16 cellular contexts compared by ENCODE assay signal in the genomic region with DNA sequence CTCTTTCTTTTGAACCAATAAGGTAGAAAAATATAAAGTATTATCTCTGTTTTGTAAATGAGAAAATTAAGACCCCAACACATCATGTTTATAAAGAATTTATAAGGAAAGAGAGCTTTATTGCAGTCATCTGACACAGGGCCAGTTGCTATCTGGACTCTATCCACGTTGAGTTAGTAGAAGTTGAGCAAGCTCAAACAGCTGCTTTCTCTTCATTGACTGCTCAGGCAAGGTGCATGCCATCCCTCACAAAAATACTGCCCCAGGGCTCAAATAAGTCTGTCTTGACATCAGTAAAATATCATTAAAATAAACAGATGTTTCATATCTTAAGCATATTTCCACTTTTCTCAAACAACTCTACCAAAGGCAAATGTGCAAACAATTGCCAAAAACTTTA. TPM values are rescaled to one million over a fixed set of nuclear protein-coding genes. Genes with fewer than 3 reads are reported as not detected.
DNase-seq lines count a peak whose midpoint lies in the region; ATAC-seq, FAIRE-seq and TF ChIP-seq lines count a peak whose summit lies in the region.
"Had no signal": no experiment of that assay in that cellular context is flagged by ENCODE, and none has a peak within 500 bp of the region (broad histone marks: within the 10 kb centered on the region; RNA-seq: fewer than 3 reads in every experiment).

No MANE protein-coding gene starts in this region.

- H3K4me1 ChIP-seq in cardiac muscle cell (ENCODE audit: low read depth), result peaks cover 25% of the 10 kb centered on the region
- H3K4me1 ChIP-seq in thoracic aorta (ENCODE audit: control insufficient read depth in 1 of 2, low read depth in 2 of 2), result peaks cover 64 to 84% of the 10 kb centered on the region in 2 donors

- H3K4me3 ChIP-seq in cardiac muscle cell, result no peak overlapping the region
- no peak overlapping the region for H3K4me3 ChIP-seq in thoracic aorta

- no peaks in the 10 kb centered on the region for H3K27me3 ChIP-seq in cardiac muscle cell
- no peaks in the 10 kb centered on the region for H3K27me3 ChIP-seq in thoracic aorta (replicated peaks; ENCODE audit: insufficient read depth)

- H3K27ac Mint-ChIP-seq in WTC11, result no peak overlapping the region
- H3K27ac Mint-ChIP-seq: activated CD4-positive, alpha-beta memory T cell treated with anti-CD3 and anti-CD28 coated beads for 36 hours; activated naive CD4-positive, alpha-beta T cell treated with anti-CD3 and anti-CD28 coated beads for 36 hours; IgD-negative memory B cell had no signal

- DNase-seq in H4 (ENCODE audit: low spot score) (peak; percentile 12), WTC11 (ENCODE audit: low spot score) (no peak), cardiac muscle cell (ENCODE audit: low read depth in 1 of 2, low spot score in 1 of 2) (peak; percentile 10 to 70), thoracic aorta (ENCODE audit: low spot score) (no peak), D721Med (ENCODE audit: insufficient read length, low spot score) (no peak), caudate nucleus (lab: John Stamatoyannopoulos, UW) (no peak)
- no peak for DNase-seq in activated effector memory CD4-positive, alpha-beta T cell treated with Interleukin-2 at 50 U/mL for 16 hours
- DNase-seq: activated CD4-positive, alpha-beta memory T cell treated with anti-CD3 and anti-CD28 coated beads for 36 hours; activated naive CD4-positive, alpha-beta T cell treated with anti-CD3 and anti-CD28 coated beads for 36 hours; DMS153; effector CD4-positive, alpha-beta T cell; NCI-H1930; posterior cingulate gyrus; stimulated activated CD4-positive, alpha-beta T cell treated with anti-CD3 and anti-CD28 coated beads, Interleukin-2, amount 100 ng/mL, for 48 hours; stimulated activated naive CD4-positive, alpha-beta T cell treated with Interleukin-2 at 50 U/mL for 16 hours had no signal

- no peak for FAIRE-seq in D721Med (lab: Jason Lieb, UNC)

- H3K36me3 ChIP-seq in cardiac muscle cell (no peaks in the 10 kb centered on the region), thoracic aorta (no peaks in the 10 kb centered on the region)

- H3K36me3 Mint-ChIP-seq in WTC11, result no peaks in the 10 kb centered on the region
- H3K36me3 Mint-ChIP-seq: activated CD4-positive, alpha-beta memory T cell treated with anti-CD3 and anti-CD28 coated beads for 36 hours had no signal

- CTCF ChIA-PET in WTC11 (lab: Charles Lee), result interaction anchor here (1.6 to 2.4 kb wide), 2 partner anchors 13 to 22 kb away, joined by 7 to 15 read pairs; no protein-coding TSS in a partner anchor

- H3K4me3 Mint-ChIP-seq in WTC11, result no peak overlapping the region
- H3K4me3 Mint-ChIP-seq: activated CD4-positive, alpha-beta memory T cell treated with anti-CD3 and anti-CD28 coated beads for 36 hours; activated naive CD4-positive, alpha-beta T cell treated with anti-CD3 and anti-CD28 coated beads for 36 hours; IgD-negative memory B cell had no signal

- H3K9me3 ChIP-seq in cardiac muscle cell (ENCODE audit: low read depth) (no peaks in the 10 kb centered on the region), thoracic aorta (no peaks in the 10 kb centered on the region)

- POLR2A ChIA-PET in WTC11 (lab: Charles Lee), result no interaction called here

- ATAC-seq in WTC11, result peak; percentile 27; the same call in 1 of the 2 replicates
- no peak for ATAC-seq in thoracic aorta (ENCODE audit: insufficient number of reproducible peaks, low FRiP score, low read depth)

- H3K27ac ChIP-seq in cardiac muscle cell (peak overlapping the region; percentile 87), thoracic aorta (peak overlapping the region; percentile 66 to 69), caudate nucleus (ENCODE audit: low read depth, low read length) (no peak overlapping the region)

- TF ChIP-seq CTCF in WTC11 (IDR thresholded peaks at IDR 0.05) (no peak), cardiac muscle cell (IDR thresholded peaks at IDR 0.05; ENCODE audit: low read depth, low read length) (no peak), thoracic aorta (IDR thresholded peaks at IDR 0.05) (no peak), D721Med (IDR thresholded peaks at IDR 0.05; ENCODE audit: insufficient read depth, missing control alignments) (no peak)

- H3K4me1 Mint-ChIP-seq in WTC11, result peaks cover 46% of the 10 kb centered on the region
- H3K4me1 Mint-ChIP-seq: IgD-negative memory B cell had no signal

- H3K9me3 Mint-ChIP-seq in WTC11, result no peaks in the 10 kb centered on the region
- H3K9me3 Mint-ChIP-seq: activated CD4-positive, alpha-beta memory T cell treated with anti-CD3 and anti-CD28 coated beads for 36 hours; activated naive CD4-positive, alpha-beta T cell treated with anti-CD3 and anti-CD28 coated beads for 36 hours; IgD-negative memory B cell had no signal

- H3K27me3 Mint-ChIP-seq in WTC11 (ENCODE audit: low read depth), result no peaks in the 10 kb centered on the region
- H3K27me3 Mint-ChIP-seq: activated CD4-positive, alpha-beta memory T cell treated with anti-CD3 and anti-CD28 coated beads for 36 hours; IgD-negative memory B cell had no signal

TF ChIP-seq in WTC11, 78 proteins besides CTCF, POLR2A, EP300 and RAD21 (continues in another document):
- TF ChIP-seq ZNF671 (CRISPR knock-in tag; IDR thresholded peaks at IDR 0.05) (no peak), ZNF317 (CRISPR knock-in tag; IDR thresholded peaks at IDR 0.05; ENCODE audit: borderline replicate concordance, low read depth) (no peak), MYBL2 (CRISPR knock-in tag; IDR thresholded peaks at IDR 0.05) (no peak), IRF2 (CRISPR knock-in tag; IDR thresholded peaks at IDR 0.05; ENCODE audit: borderline replicate concordance, low read depth) (no peak), CREB1 (CRISPR knock-in tag; IDR thresholded peaks at IDR 0.05) (no peak)
- TF ChIP-seq, protein P1, sequence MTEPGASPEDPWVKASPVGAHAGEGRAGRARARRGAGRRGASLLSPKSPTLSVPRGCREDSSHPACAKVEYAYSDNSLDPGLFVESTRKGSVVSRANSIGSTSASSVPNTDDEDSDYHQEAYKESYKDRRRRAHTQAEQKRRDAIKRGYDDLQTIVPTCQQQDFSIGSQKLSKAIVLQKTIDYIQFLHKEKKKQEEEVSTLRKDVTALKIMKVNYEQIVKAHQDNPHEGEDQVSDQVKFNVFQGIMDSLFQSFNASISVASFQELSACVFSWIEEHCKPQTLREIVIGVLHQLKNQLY (CRISPR knock-in tag; IDR thresholded peaks at IDR 0.05), result no peak
- TF ChIP-seq, protein P2, sequence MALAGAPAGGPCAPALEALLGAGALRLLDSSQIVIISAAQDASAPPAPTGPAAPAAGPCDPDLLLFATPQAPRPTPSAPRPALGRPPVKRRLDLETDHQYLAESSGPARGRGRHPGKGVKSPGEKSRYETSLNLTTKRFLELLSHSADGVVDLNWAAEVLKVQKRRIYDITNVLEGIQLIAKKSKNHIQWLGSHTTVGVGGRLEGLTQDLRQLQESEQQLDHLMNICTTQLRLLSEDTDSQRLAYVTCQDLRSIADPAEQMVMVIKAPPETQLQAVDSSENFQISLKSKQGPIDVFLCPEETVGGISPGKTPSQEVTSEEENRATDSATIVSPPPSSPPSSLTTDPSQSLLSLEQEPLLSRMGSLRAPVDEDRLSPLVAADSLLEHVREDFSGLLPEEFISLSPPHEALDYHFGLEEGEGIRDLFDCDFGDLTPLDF (CRISPR knock-in tag; IDR thresholded peaks at IDR 0.05), result no peak
- TF ChIP-seq, protein P3, sequence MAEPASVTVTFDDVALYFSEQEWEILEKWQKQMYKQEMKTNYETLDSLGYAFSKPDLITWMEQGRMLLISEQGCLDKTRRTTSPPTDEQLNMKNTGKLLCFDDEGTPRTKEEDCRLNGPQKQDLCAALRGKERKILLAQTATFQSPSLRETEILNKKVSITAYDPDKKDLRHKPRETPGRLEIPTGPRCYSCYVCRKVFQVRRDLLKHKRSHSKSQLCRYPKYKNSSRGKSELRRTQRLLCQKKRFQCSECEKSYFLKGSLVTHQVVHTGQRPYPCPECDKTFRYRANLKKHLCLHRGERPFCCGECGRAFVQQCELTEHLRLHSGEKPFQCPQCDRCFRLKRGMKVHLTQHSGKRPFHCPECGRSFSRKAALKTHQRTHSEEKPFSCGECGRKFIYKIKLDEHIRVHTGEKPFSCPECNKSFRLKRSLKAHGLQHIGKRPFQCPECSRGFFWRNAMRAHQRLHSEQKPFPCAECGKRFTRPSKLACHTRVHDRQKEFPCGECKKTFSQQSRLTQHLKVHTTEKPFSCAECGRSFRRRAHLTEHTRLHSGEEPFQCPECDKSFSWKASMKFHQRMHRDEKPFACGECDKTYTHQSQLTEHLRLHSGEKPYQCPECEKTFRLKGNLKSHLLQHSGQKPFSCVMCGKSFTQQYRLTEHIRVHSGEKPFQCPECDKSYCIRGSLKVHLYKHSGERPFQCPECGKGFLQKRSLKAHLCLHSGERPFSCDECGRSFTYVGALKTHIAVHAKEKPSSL (CRISPR knock-in tag; conservative IDR thresholded peaks at IDR 0.05), result no peak
- TF ChIP-seq, protein P4, sequence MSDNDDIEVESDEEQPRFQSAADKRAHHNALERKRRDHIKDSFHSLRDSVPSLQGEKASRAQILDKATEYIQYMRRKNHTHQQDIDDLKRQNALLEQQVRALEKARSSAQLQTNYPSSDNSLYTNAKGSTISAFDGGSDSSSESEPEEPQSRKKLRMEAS (CRISPR knock-in tag; IDR thresholded peaks at IDR 0.05), result no peak
- TF ChIP-seq, protein P5, sequence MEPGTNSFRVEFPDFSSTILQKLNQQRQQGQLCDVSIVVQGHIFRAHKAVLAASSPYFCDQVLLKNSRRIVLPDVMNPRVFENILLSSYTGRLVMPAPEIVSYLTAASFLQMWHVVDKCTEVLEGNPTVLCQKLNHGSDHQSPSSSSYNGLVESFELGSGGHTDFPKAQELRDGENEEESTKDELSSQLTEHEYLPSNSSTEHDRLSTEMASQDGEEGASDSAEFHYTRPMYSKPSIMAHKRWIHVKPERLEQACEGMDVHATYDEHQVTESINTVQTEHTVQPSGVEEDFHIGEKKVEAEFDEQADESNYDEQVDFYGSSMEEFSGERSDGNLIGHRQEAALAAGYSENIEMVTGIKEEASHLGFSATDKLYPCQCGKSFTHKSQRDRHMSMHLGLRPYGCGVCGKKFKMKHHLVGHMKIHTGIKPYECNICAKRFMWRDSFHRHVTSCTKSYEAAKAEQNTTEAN (CRISPR knock-in tag; IDR thresholded peaks at IDR 0.05), result no peak

RNA-seq across cellular contexts. Expression of a gene that starts 14.8 kb away (rescaled TPM):
- total RNA-seq in H4 (2014; rRNA removed; shearing (Covaris generic)), result 155 and 160 TPM in 2 replicates
- total RNA-seq in WTC11 (2021) (16.0 to 18.4 TPM (median 17.2 TPM) in 3 replicates), cardiac muscle cell (51.1 and 59.8 TPM in 2 replicates), thoracic aorta (100 to 1,000 TPM in 1 of 2 donors, 10 to 100 TPM in 1; 99.4 to 135 TPM)
- 15.0 and 29.5 TPM in 2 replicates for polyA plus RNA-seq in cardiac muscle cell
- polyA plus RNA-seq: IgD-negative memory B cell had no signal

Comparison
In these comparisons a context has a peak if more than half of its experiments do, and no peak if none do; other contexts are left out.
1. DNase-seq: peak in H4 (single experiment) and cardiac muscle cell (2 of 2); none in WTC11 (single experiment), thoracic aorta (single experiment), D721Med (single experiment), activated effector memory CD4-positive, alpha-beta T cell treated with Interleukin-2 at 50 U/mL for 16 hours (single experiment) and caudate nucleus (0 of 61).